In genomic region chr17:81033535-81034167, GRCh38 we compare ENCODE assay signal across 8 cellular contexts. TPM values are rescaled to one million over a fixed set of nuclear protein-coding genes. Genes with fewer than 3 reads are reported as not detected.
A peak's percentile ranks its signal among the peaks of the same experiment; 100 is the strongest.
DNase-seq lines count a peak whose midpoint lies in the region; ATAC-seq and TF ChIP-seq lines count a peak whose summit lies in the region.

No MANE protein-coding gene starts in this region.

- no peak for TF ChIP-seq CTCF in fibroblast of the aortic adventitia (IDR thresholded peaks at IDR 0.05; ENCODE audit: insufficient read depth, low read length)

- peak overlapping the region; percentile 92 for H3K4me3 ChIP-seq in SK-N-MC
- peak overlapping the region; percentile 78 for H3K4me3 ChIP-seq in fibroblast of the aortic adventitia (ENCODE audit: low read depth, low read length)

- no peak overlapping the region for H3K27ac ChIP-seq in SK-N-MC

- H3K36me3 ChIP-seq in SK-N-MC (ENCODE audit: insufficient read depth, low read length): no peaks in the 10 kb centered on the region

- peak overlapping the region; percentile 74 for H3K9ac ChIP-seq in SK-N-MC (ENCODE audit: insufficient read length)

- H3K9me3 ChIP-seq in SK-N-MC (ENCODE audit: low read depth, low read length): no peaks in the 10 kb centered on the region

- ATAC-seq in HG03565 (IDR thresholded peaks at IDR 0.05; ENCODE audit: unreplicated experiment): no peak
- no peak for ATAC-seq in GM18907 (IDR thresholded peaks at IDR 0.05; ENCODE audit: unreplicated experiment)

- DNase-seq in GF-D8 (lab: John Stamatoyannopoulos, UW) (peak; percentile 50), SK-N-MC (ENCODE audit: low read depth, low spot score) (no peak), fibroblast of the aortic adventitia (ENCODE audit: low read depth) (no peak), retina (peak; percentile 34), NCI-H2081 (lab: John Stamatoyannopoulos, UW) (no peak), HK-2 (ENCODE audit: unreplicated experiment) (no peak)

RNA-seq across cellular contexts. Expression of gene BAIAP2, which starts 1.3 kb away (rescaled TPM):
- total RNA-seq in fibroblast of the aortic adventitia (ENCODE audit: low replicate concordance): 24.3 and 27.5 TPM in 2 replicates

RNA-seq across cellular contexts. Expression of gene CHMP6, which starts 42.0 kb away (rescaled TPM):
- total RNA-seq in fibroblast of the aortic adventitia (ENCODE audit: low replicate concordance): 17.4 TPM in 2 replicates

Comparison
In these comparisons a context has a peak if more than half of its experiments do, and no peak if none do; other contexts are left out.
1. DNase-seq: peak in GF-D8 (single experiment) and retina (single experiment); none in SK-N-MC (single experiment), fibroblast of the aortic adventitia (single experiment), NCI-H2081 (0 of 2) and HK-2 (single experiment).